Comparison of ENCODE assay signal across 9 cellular contexts in genomic region chr2:108594132-108594981, GRCh38.
DNase-seq lines count a peak whose midpoint lies in the region; ATAC-seq and TF ChIP-seq lines count a peak whose summit lies in the region.
"Had no signal": no experiment of that assay in that cellular context is flagged by ENCODE, and none has a peak within 500 bp of the region (broad histone marks: within the 10 kb centered on the region; RNA-seq: fewer than 3 reads in every experiment).

No MANE protein-coding gene starts in this region.

- ATAC-seq in GM21381 (IDR thresholded peaks at IDR 0.05; ENCODE audit: unreplicated experiment), result peak; percentile 86
- ATAC-seq in HG03571 (IDR thresholded peaks at IDR 0.05; ENCODE audit: unreplicated experiment), result peak; percentile 84
- ATAC-seq in activated B cell treated with CpG ODN at 0.5 μM for 24 hours (ENCODE audit: low read depth), result peak; percentile 75
- peak; percentile 47 to 79 for ATAC-seq in left cardiac atrium

- peaks cover 19% of the 10 kb centered on the region; the same call in 1 of the 2 replicates for H4K20me1 ChIP-seq in DOHH2 (ENCODE audit: control insufficient read depth, insufficient read depth, low read depth, low read length)

- H3K4me2 ChIP-seq in DOHH2 (ENCODE audit: low read length), result peak overlapping the region; percentile 66

- no peaks in the 10 kb centered on the region for H3K9me2 ChIP-seq in DOHH2 (replicated peaks; ENCODE audit: control insufficient read depth, low read length)

- H3K79me2 ChIP-seq in DOHH2 (ENCODE audit: control insufficient read depth, low read length), result peaks cover 68% of the 10 kb centered on the region

- H3K4me3 ChIP-seq in DOHH2 (ENCODE audit: low read length) (peak overlapping the region; percentile 41), skeletal muscle tissue (ENCODE audit: low read length in 3 of 3) (no peak overlapping the region)
- no peak overlapping the region for H3K4me3 ChIP-seq in effector memory CD4-positive, alpha-beta T cell (ENCODE audit: insufficient read depth, low read depth, low read length, poor library complexity, severe bottlenecking)
- H3K4me3 ChIP-seq: SK-N-MC had no signal

- CTCF ChIA-PET in activated B cell treated with CpG ODN at 0.5 μM for 24 hours (lab: Charles Lee), result interaction anchor here (0.5 to 4.0 kb wide), 4 partner anchors 10 to 42 kb away, joined by 3 to 29 read pairs (median 9); no protein-coding TSS in a partner anchor

- DNase-seq in activated B cell treated with CpG ODN at 0.5 μM for 24 hours (no peak), left cardiac atrium (no peak), COR-L47 (lab: John Stamatoyannopoulos, UW) (no peak)
- no peak for DNase-seq in effector memory CD4-positive, alpha-beta T cell

- peaks cover 78% of the 10 kb centered on the region for H3K4me1 Mint-ChIP-seq in activated B cell treated with CpG ODN at 0.5 μM for 24 hours

- no peaks in the 10 kb centered on the region for H3K27me3 ChIP-seq in DOHH2 (ENCODE audit: control insufficient read depth, low read length)
- H3K27me3 ChIP-seq in skeletal muscle tissue (ENCODE audit: control insufficient read depth in 3 of 3, insufficient read depth in 3 of 3, low read length in 3 of 3), result no peaks in the 10 kb centered on the region
- H3K27me3 ChIP-seq in effector memory CD4-positive, alpha-beta T cell (replicated peaks; ENCODE audit: control insufficient read depth, insufficient read depth, low read length, poor library complexity, severe bottlenecking), result no peaks in the 10 kb centered on the region

- H3F3A ChIP-seq in DOHH2 (ENCODE audit: control insufficient read depth, insufficient read depth), result 0 out of 2 replicates have a peak, but pooled peaks cover 6% of the 10 kb centered on the region

- no peaks in the 10 kb centered on the region for H3K36me3 Mint-ChIP-seq in activated B cell treated with CpG ODN at 0.5 μM for 24 hours (ENCODE audit: low read depth)

- intact Hi-C loops in activated B cell treated with CpG ODN at 0.5 μM for 24 hours (cut with micrococcal nuclease), result loop anchor here (5.0 kb wide), 3 partner anchors 43 to 183 kb away; partner anchors contain the start of gene RANBP2
- intact Hi-C loops in left cardiac atrium (cut with DNase I), result no loop called here

- peak overlapping the region; percentile 64 for H3K4me3 Mint-ChIP-seq in activated B cell treated with CpG ODN at 0.5 μM for 24 hours

- H3K27ac ChIP-seq in DOHH2 (ENCODE audit: low read depth, low read length) (peak overlapping the region; percentile 18; the same call in 1 of the 2 replicates), skeletal muscle tissue (ENCODE audit: low read depth, low read length) (peak overlapping the region; percentile 75)
- H3K27ac ChIP-seq in effector memory CD4-positive, alpha-beta T cell (ENCODE audit: insufficient read depth, low read length, poor library complexity, severe bottlenecking), result no peak overlapping the region
- H3K27ac ChIP-seq: SK-N-MC had no signal

- POLR2A ChIA-PET in activated B cell treated with CpG ODN at 0.5 μM for 24 hours (lab: Charles Lee), result interaction anchor here (0.6 to 2.1 kb wide), 9 partner anchors 9 to 146 kb away, joined by 3 to 9 read pairs (median 5); partner anchors contain the start of gene GCC2

- no peaks in the 10 kb centered on the region for H3K27me3 Mint-ChIP-seq in activated B cell treated with CpG ODN at 0.5 μM for 24 hours

- H3K9ac ChIP-seq in skeletal muscle tissue (ENCODE audit: low read depth in 1 of 3, low read length in 3 of 3), result peak overlapping the region in 1 of 3 donors; percentile 57

- peak overlapping the region; percentile 83 for H3K27ac Mint-ChIP-seq in activated B cell treated with CpG ODN at 0.5 μM for 24 hours

- no peaks in the 10 kb centered on the region for H3K9me3 Mint-ChIP-seq in activated B cell treated with CpG ODN at 0.5 μM for 24 hours

- H3K9me3 ChIP-seq in DOHH2 (ENCODE audit: control insufficient read depth, insufficient read depth, low read length) (no peaks in the 10 kb centered on the region), skeletal muscle tissue (ENCODE audit: control insufficient read depth in 3 of 3, low read length in 3 of 3) (no peaks in the 10 kb centered on the region)
- no peaks in the 10 kb centered on the region for H3K9me3 ChIP-seq in effector memory CD4-positive, alpha-beta T cell (ENCODE audit: control insufficient read depth, low read length)

- TF ChIP-seq CTCF in DOHH2 (IDR thresholded peaks at IDR 0.05; ENCODE audit: low read depth, low read length, poor library complexity, severe bottlenecking) (no peak), activated B cell treated with CpG ODN at 0.5 μM for 24 hours (IDR thresholded peaks at IDR 0.05) (no peak)

- H3K4me1 ChIP-seq in DOHH2 (ENCODE audit: control insufficient read depth, low read length), result peaks cover 60% of the 10 kb centered on the region
- peaks cover 27 to 39% (median 34%) of the 10 kb centered on the region in 3 donors for H3K4me1 ChIP-seq in skeletal muscle tissue (ENCODE audit: control insufficient read depth in 3 of 3, insufficient read depth in 3 of 3, low read length in 3 of 3)
- peaks cover 6% of the 10 kb centered on the region for H3K4me1 ChIP-seq in effector memory CD4-positive, alpha-beta T cell (ENCODE audit: control insufficient read depth, insufficient read depth, low read length, poor library complexity, severe bottlenecking)

- H3K36me3 ChIP-seq in DOHH2 (ENCODE audit: control insufficient read depth, low read length), result no peaks in the 10 kb centered on the region
- H3K36me3 ChIP-seq in skeletal muscle tissue (ENCODE audit: control insufficient read depth in 3 of 3, insufficient read depth in 3 of 3, low read length in 3 of 3), result no peaks in the 10 kb centered on the region
- H3K36me3 ChIP-seq in effector memory CD4-positive, alpha-beta T cell (ENCODE audit: control insufficient read depth, insufficient read depth, low read length), result no peaks in the 10 kb centered on the region
